ENCODE assay signal across 15 cellular contexts in genomic region chr6:32609391-32609730, GRCh38. TPM values are rescaled to one million over a fixed set of nuclear protein-coding genes. Genes with fewer than 3 reads are reported as not detected.
DNase-seq lines count a peak whose midpoint lies in the region; ATAC-seq and TF ChIP-seq lines count a peak whose summit lies in the region.
"Had no signal": no experiment of that assay in that cellular context is flagged by ENCODE, and none has a peak within 500 bp of the region (broad histone marks: within the 10 kb centered on the region; RNA-seq: fewer than 3 reads in every experiment).

No MANE protein-coding gene starts in this region.

- H3K9ac ChIP-seq in rectal smooth muscle tissue (ENCODE audit: low read length) = no peak overlapping the region

- ATAC-seq in CD8-positive, alpha-beta T cell = no peak
- peak; percentile 14 for ATAC-seq in HG03280 (IDR thresholded peaks at IDR 0.05; ENCODE audit: unreplicated experiment)
- ATAC-seq in HG02588 (IDR thresholded peaks at IDR 0.05; ENCODE audit: unreplicated experiment) = no peak
- no peak for ATAC-seq in HG03521 (IDR thresholded peaks at IDR 0.05; ENCODE audit: unreplicated experiment)

- H3K4me1 Mint-ChIP-seq in CD8-positive, alpha-beta T cell (ENCODE audit: low read depth) = peaks cover 5% of the 10 kb centered on the region

- H3K9me3 Mint-ChIP-seq in CD8-positive, alpha-beta T cell = no peaks in the 10 kb centered on the region
- H3K9me3 Mint-ChIP-seq: activated CD4-positive, alpha-beta T cell treated with anti-CD3 and anti-CD28 coated beads, Interleukin-2, amount 10 ng/mL, durations not matched to agents 7 days and 5 days; stimulated activated effector memory CD8-positive, alpha-beta T cell treated with anti-CD3 and anti-CD28 coated beads, Interleukin-12 subunit alpha, Interleukin-12 subunit beta, amount 100 ng/mL, for 72 hours had no signal

- H3K27ac ChIP-seq in CD8-positive, alpha-beta T cell (ENCODE audit: low read depth, low read length) = peak overlapping the region; percentile 64
- H3K27ac ChIP-seq in esophagus muscularis mucosa (replicated peaks in 1 of 4) = peak overlapping the region in 3 of 4 donors; percentile 35 to 54 (median 50)
- peak overlapping the region; percentile 14 for H3K27ac ChIP-seq in rectal smooth muscle tissue (ENCODE audit: low read depth, low read length)
- H3K27ac ChIP-seq: RWPE1 had no signal

- no peak for TF ChIP-seq EP300 in esophagus muscularis mucosa (IDR thresholded peaks at IDR 0.05)

- peaks cover 11% of the 10 kb centered on the region for H3K4me1 ChIP-seq in CD8-positive, alpha-beta T cell (ENCODE audit: insufficient read depth, low read length)
- H3K4me1 ChIP-seq in esophagus muscularis mucosa (no peaks in the 10 kb centered on the region), rectal smooth muscle tissue (ENCODE audit: control insufficient read depth, insufficient read depth, low read length) (no peaks in the 10 kb centered on the region)

- CTCF ChIA-PET in CD8-positive, alpha-beta T cell (lab: Charles Lee) = interaction anchor here (1.1 kb wide), 1 partner anchor 13 kb away, joined by 4 read pairs; no protein-coding TSS in a partner anchor

- no peak for TF ChIP-seq CTCF in CD8-positive, alpha-beta T cell (IDR thresholded peaks at IDR 0.05)
- no peak for TF ChIP-seq CTCF in esophagus muscularis mucosa (IDR thresholded peaks at IDR 0.05)

- POLR2A ChIA-PET in CD8-positive, alpha-beta T cell (lab: Charles Lee) = no interaction called here

- no peak overlapping the region for H3K4me3 Mint-ChIP-seq in CD8-positive, alpha-beta T cell
- H3K4me3 Mint-ChIP-seq: activated CD4-positive, alpha-beta T cell treated with anti-CD3 and anti-CD28 coated beads, Interleukin-2, amount 10 ng/mL, durations not matched to agents 7 days and 5 days; stimulated activated effector memory CD8-positive, alpha-beta T cell treated with anti-CD3 and anti-CD28 coated beads, Interleukin-12 subunit alpha, Interleukin-12 subunit beta, amount 100 ng/mL, for 72 hours; T-helper 2 cell treated with Interferon-gamma antibody and Interleukin-4, amounts not matched to agents 5 μg/mL and 100 μg/mL, for 36 hours had no signal

- no peak for DNase-seq in CD8-positive, alpha-beta T cell
- no peak for DNase-seq in esophagus muscularis mucosa (ENCODE audit: extremely low spot score)
- DNase-seq in kidney glomerular epithelial cell (lab: John Stamatoyannopoulos, UW) = no peak
- no peak for DNase-seq in SW 1271 (lab: John Stamatoyannopoulos, UW)
- DNase-seq: NCI-H510A treated with DMSO at 0.1 percent for 48 hours had no signal

- H3K36me3 Mint-ChIP-seq in CD8-positive, alpha-beta T cell = no peaks in the 10 kb centered on the region
- H3K36me3 Mint-ChIP-seq: stimulated activated effector memory CD8-positive, alpha-beta T cell treated with anti-CD3 and anti-CD28 coated beads, Interleukin-12 subunit alpha, Interleukin-12 subunit beta, amount 100 ng/mL, for 72 hours had no signal

- H3K9me3 ChIP-seq in CD8-positive, alpha-beta T cell (ENCODE audit: low read length) = no peaks in the 10 kb centered on the region
- H3K9me3 ChIP-seq in esophagus muscularis mucosa = no peaks in the 10 kb centered on the region

- H3K4me3 ChIP-seq in CD8-positive, alpha-beta T cell (ENCODE audit: low read depth, low read length) = no peak overlapping the region
- H3K4me3 ChIP-seq in esophagus muscularis mucosa = no peak overlapping the region
- H3K4me3 ChIP-seq in rectal smooth muscle tissue (ENCODE audit: low read length) = no peak overlapping the region

- no peaks in the 10 kb centered on the region for H3K27me3 ChIP-seq in CD8-positive, alpha-beta T cell (ENCODE audit: insufficient read depth, low read length)
- H3K27me3 ChIP-seq in esophagus muscularis mucosa = no peaks in the 10 kb centered on the region
- H3K27me3 ChIP-seq in rectal smooth muscle tissue (ENCODE audit: control insufficient read depth, insufficient read depth, low read length) = no peaks in the 10 kb centered on the region

- peaks cover 3% of the 10 kb centered on the region for H3K27me3 Mint-ChIP-seq in CD8-positive, alpha-beta T cell (ENCODE audit: low read depth)

- H3K36me3 ChIP-seq in CD8-positive, alpha-beta T cell (ENCODE audit: insufficient read depth, low read length) = no peaks in the 10 kb centered on the region
- H3K36me3 ChIP-seq in esophagus muscularis mucosa (no peaks in the 10 kb centered on the region), rectal smooth muscle tissue (ENCODE audit: control insufficient read depth, insufficient read depth, low read length) (no peaks in the 10 kb centered on the region)

- H3K27ac Mint-ChIP-seq in CD8-positive, alpha-beta T cell = no peak overlapping the region
- H3K27ac Mint-ChIP-seq: activated CD4-positive, alpha-beta T cell treated with anti-CD3 and anti-CD28 coated beads, Interleukin-2, amount 10 ng/mL, durations not matched to agents 7 days and 5 days; progenitor cell of endocrine pancreas; stimulated activated effector memory CD8-positive, alpha-beta T cell treated with anti-CD3 and anti-CD28 coated beads, Interleukin-12 subunit alpha, Interleukin-12 subunit beta, amount 100 ng/mL, for 72 hours; T-helper 2 cell treated with Interferon-gamma antibody and Interleukin-4, amounts not matched to agents 5 μg/mL and 100 μg/mL, for 36 hours had no signal

- WGBS in esophagus muscularis mucosa = 68% methylated on average over 3 of the region's 3 CpGs

- intact Hi-C loops in CD8-positive, alpha-beta T cell (cut with DNase I, micrococcal nuclease) = loop anchor here in 1 of 2 experiments (10.0 kb wide), 1 partner anchor 875 kb away; the partner anchor contains the start of gene CLIC1
- intact Hi-C loops in esophagus muscularis mucosa (cut with DNase I) = no loop called here

- TF ChIP-seq POLR2A in esophagus muscularis mucosa (IDR thresholded peaks at IDR 0.05; ENCODE audit: low read depth) = no peak

RNA-seq across cellular contexts. Expression of gene HLA-DRB1, which starts 19.7 kb away (rescaled TPM):
- total RNA-seq in CD8-positive, alpha-beta T cell = 10 to 100 TPM; 32.6 to 33.4 TPM
- total RNA-seq in esophagus muscularis mucosa = 10 to 100 TPM; 28.2 to 93.2 (median 49.1) TPM
- total RNA-seq: endothelial cell of umbilical vein had no signal

RNA-seq across cellular contexts. Expression of gene HLA-DQA1, which starts 27.8 kb away (rescaled TPM):
- total RNA-seq in CD8-positive, alpha-beta T cell = 1 to 10 TPM; 5.4 to 5.5 TPM
- total RNA-seq in esophagus muscularis mucosa = 1 to 10 TPM in 3 of 4 donors, under 1 TPM in 1; 0.97 to 8.4 (median 5.1) TPM
- total RNA-seq: endothelial cell of umbilical vein, progenitor cell of endocrine pancreas had no signal

RNA-seq across cellular contexts. Expression of gene HLA-DQB1, which starts 57.1 kb away (rescaled TPM):
- total RNA-seq in CD8-positive, alpha-beta T cell = 10 to 100 TPM; 27.5 to 30.6 TPM
- 1 to 10 TPM in 2 of 4 donors, under 1 TPM in 1, not detected in 1; 0.71 to 5.8 (median 4.8) TPM for total RNA-seq in esophagus muscularis mucosa
- total RNA-seq: endothelial cell of umbilical vein had no signal

Comparison
In these comparisons a context has a peak if more than half of its experiments do, and no peak if none do; other contexts are left out.
1. H3K27ac ChIP-seq: peak in every context shown above with its lines; median percentile 64 in CD8-positive, alpha-beta T cell; 50 in esophagus muscularis mucosa; 14 in rectal smooth muscle tissue.
2. RNA of gene HLA-DQB1, which starts 57.1 kb away (total RNA-seq): 27.5 to 30.6 TPM in CD8-positive, alpha-beta T cell; 0.71 to 5.8 TPM in esophagus muscularis mucosa; every median in the first group is over 4 times any median in the second.